In genomic region chr1:1599030-1599916, GRCh38 we compare ENCODE assay signal across 8 cellular contexts. TPM values are rescaled to one million over a fixed set of nuclear protein-coding genes. Genes with fewer than 3 reads are reported as not detected.
DNase-seq lines count a peak whose midpoint lies in the region; ATAC-seq and TF ChIP-seq lines count a peak whose summit lies in the region.

No MANE protein-coding gene starts in this region.

- no peak overlapping the region for H3K4me3 ChIP-seq in CD8-positive, alpha-beta T cell (ENCODE audit: low read depth, low read length)
- H3K4me3 ChIP-seq in IMR-90 (ENCODE audit: insufficient read depth, low read depth, low read length) (peak overlapping the region; percentile 39), heart right ventricle (peak overlapping the region in 8 of 10 donors; percentile 7 to 43 (median 25)), spleen (peak overlapping the region; percentile 21 to 80 (median 42))

- POLR2A ChIA-PET in CD8-positive, alpha-beta T cell (lab: Charles Lee): no interaction called here
- POLR2A ChIA-PET in IMR-90 (lab: Charles Lee; ENCODE audit: unreplicated experiment): no interaction called here

- peak in 3 of 7 experiments; percentile 33 to 65 (median 60) for DNase-seq in CD8-positive, alpha-beta T cell
- peak; percentile 37 for DNase-seq in IMR-90
- DNase-seq in activated effector memory CD4-positive, alpha-beta T cell treated with Interleukin-2 at 50 U/mL for 16 hours: peak; percentile 35
- DNase-seq in heart right ventricle: peak in 1 of 2 donors; percentile 30
- peak; percentile 84 for DNase-seq in spleen
- DNase-seq in HK-2 (ENCODE audit: unreplicated experiment): no peak

- CTCF ChIA-PET in CD8-positive, alpha-beta T cell (lab: Charles Lee): no interaction called here
- CTCF ChIA-PET in IMR-90 (lab: Yijun Ruan, JAX): no interaction called here

- no peaks in the 10 kb centered on the region for H3K36me3 ChIP-seq in CD8-positive, alpha-beta T cell (ENCODE audit: insufficient read depth, low read length)
- no peaks in the 10 kb centered on the region for H3K36me3 ChIP-seq in IMR-90 (ENCODE audit: control insufficient read depth, insufficient read depth, low read length)
- H3K36me3 ChIP-seq in heart right ventricle: no peaks in the 10 kb centered on the region
- H3K36me3 ChIP-seq in spleen: no peaks in the 10 kb centered on the region

- dilution Hi-C loops in IMR-90 (cut with HindIII; ENCODE audit: low sequenced_read_pairs, unreplicated experiment): no loop called here

- no peak overlapping the region for H3K14ac ChIP-seq in IMR-90 (replicated peaks; ENCODE audit: low read depth, low read length)

- 7% methylated on average over 69 of the region's 108 CpGs; no CpG with 5 or more reads in 1 of the 2 experiments for WGBS in IMR-90 (ENCODE audit: extremely low coverage in 2 of 2, insufficient read length in 1 of 2), 2 experiments
- whole genome bisulfite sequencing in heart right ventricle, 2 donors: 7 to 9% methylated on average over 93 to 106 of the region's 108 CpGs
- 15 to 57% (median 24%) methylated on average over 25 to 108 of the region's 108 CpGs for WGBS in spleen, 5 donors

- no peak overlapping the region for H3K18ac ChIP-seq in IMR-90 (ENCODE audit: low read depth, low read length)

- no peak overlapping the region for H3K27ac Mint-ChIP-seq in CD8-positive, alpha-beta T cell

- no peak for TF ChIP-seq RAD21 in IMR-90 (IDR thresholded peaks at IDR 0.05; ENCODE audit: low read length)

- H3K9me3 Mint-ChIP-seq in CD8-positive, alpha-beta T cell: no peaks in the 10 kb centered on the region

- no peak overlapping the region for H3K56ac ChIP-seq in IMR-90 (ENCODE audit: extremely low read depth, insufficient read depth, low read length)

- no TSS peak for BruUV-seq in IMR-90 (replicated peaks; lab: Mats Ljungman, UMichigan)

- no peak overlapping the region for H2BK20ac ChIP-seq in IMR-90 (ENCODE audit: low read depth, low read length)

- peak overlapping the region; percentile 28 for H2AK9ac ChIP-seq in IMR-90 (replicated peaks; ENCODE audit: low read depth, low read length, poor library complexity)

- H3K9me3 ChIP-seq in CD8-positive, alpha-beta T cell (ENCODE audit: low read length): no peaks in the 10 kb centered on the region
- no peaks in the 10 kb centered on the region for H3K9me3 ChIP-seq in IMR-90 (ENCODE audit: control insufficient read depth, insufficient read depth, low read length)
- no peaks in the 10 kb centered on the region for H3K9me3 ChIP-seq in heart right ventricle
- H3K9me3 ChIP-seq in spleen: no peaks in the 10 kb centered on the region

- peak; percentile 60 for ATAC-seq in CD8-positive, alpha-beta T cell
- ATAC-seq in IMR-90 (ENCODE audit: low read depth) (peak; percentile 75), heart right ventricle (peak in 1 of 8 donors; percentile 36), HG03139 (IDR thresholded peaks at IDR 0.05; ENCODE audit: unreplicated experiment) (no peak), HG02642 (IDR thresholded peaks at IDR 0.05; ENCODE audit: poor library complexity, unreplicated experiment) (no peak)

- no peaks in the 10 kb centered on the region for H3K79me1 ChIP-seq in IMR-90 (ENCODE audit: low read depth in 1 of 2, low read length in 2 of 2)

- no peaks in the 10 kb centered on the region for H4K20me1 ChIP-seq in IMR-90 (ENCODE audit: insufficient read depth, low read length)

- H3K4me2 ChIP-seq in IMR-90 (ENCODE audit: low read depth, low read length): peak overlapping the region; percentile 62

- in situ Hi-C loops in IMR-90 (cut with MboI; ENCODE audit: low sequenced_read_pairs): no loop called here

- H3K27ac ChIP-seq in CD8-positive, alpha-beta T cell (ENCODE audit: low read depth, low read length): no peak overlapping the region
- H3K27ac ChIP-seq in IMR-90 (ENCODE audit: insufficient read depth, low read length) (no peak overlapping the region; the same call in 1 of the 2 replicates), heart right ventricle (no peak overlapping the region), spleen (no peak overlapping the region)

- H4K5ac ChIP-seq in IMR-90 (ENCODE audit: low read depth, low read length): no peak overlapping the region

- H2BK15ac ChIP-seq in IMR-90 (ENCODE audit: low read depth, low read length): no peak overlapping the region

- H3K27me3 Mint-ChIP-seq in CD8-positive, alpha-beta T cell (ENCODE audit: low read depth): no peaks in the 10 kb centered on the region

- TF ChIP-seq CTCF in CD8-positive, alpha-beta T cell (IDR thresholded peaks at IDR 0.05): no peak
- TF ChIP-seq CTCF in IMR-90 (conservative IDR thresholded peaks at IDR 0.05; ENCODE audit: low read depth, low read length) (0 out of 2 replicates have a peak, but pooled peaks have one; percentile 9), heart right ventricle (IDR thresholded peaks at IDR 0.05) (peak in 2 of 9 donors; percentile 11 to 19), spleen (IDR thresholded peaks at IDR 0.05 in 8 of 11, conservative IDR thresholded peaks at IDR 0.05 in 3 of 11) (peak in 2 of 11 experiments; percentile 21 to 25)

- no peak overlapping the region for H3K23ac ChIP-seq in IMR-90 (ENCODE audit: low read depth, low read length)

- H3K36me3 Mint-ChIP-seq in CD8-positive, alpha-beta T cell: no peaks in the 10 kb centered on the region

- no peak overlapping the region; the same call in 1 of the 2 replicates for H2AK5ac ChIP-seq in IMR-90 (ENCODE audit: low read depth, low read length)

- peak overlapping the region; percentile 77 for H3K4me3 Mint-ChIP-seq in CD8-positive, alpha-beta T cell

- H3K4me1 Mint-ChIP-seq in CD8-positive, alpha-beta T cell (ENCODE audit: low read depth): peaks cover 9% of the 10 kb centered on the region

- no peak overlapping the region for H3K4ac ChIP-seq in IMR-90 (ENCODE audit: low read depth, low read length)

- H2BK5ac ChIP-seq in IMR-90 (ENCODE audit: low read depth, low read length, poor library complexity, severe bottlenecking): no peak overlapping the region

- no peaks in the 10 kb centered on the region for H3K27me3 ChIP-seq in CD8-positive, alpha-beta T cell (ENCODE audit: insufficient read depth, low read length)
- H3K27me3 ChIP-seq in IMR-90 (ENCODE audit: control insufficient read depth, insufficient read depth, low read length): peaks cover 24% of the 10 kb centered on the region
- H3K27me3 ChIP-seq in heart right ventricle: peaks cover 13 to 66% (median 49%) of the 10 kb centered on the region in 7 donors
- H3K27me3 ChIP-seq in spleen (replicated peaks in 1 of 7): peaks cover 0 to 51% (median 15%) of the 10 kb centered on the region in 7 donors

- TF ChIP-seq POLR2A in IMR-90 (IDR thresholded peaks at IDR 0.05; ENCODE audit: low read depth, low read length): no peak
- TF ChIP-seq POLR2A in spleen (IDR thresholded peaks at IDR 0.05): no peak

- no peak overlapping the region for H4K8ac ChIP-seq in IMR-90 (ENCODE audit: low read depth in 2 of 2, low read length in 2 of 2)

- peak overlapping the region; percentile 87 for H2AFZ ChIP-seq in IMR-90 (replicated peaks; ENCODE audit: low read length, poor library complexity)

- H3K9ac ChIP-seq in IMR-90 (ENCODE audit: low read depth, low read length): no peak overlapping the region

- no peak overlapping the region for H2BK120ac ChIP-seq in IMR-90 (ENCODE audit: low read depth, low read length)

- no peaks in the 10 kb centered on the region for H3K9me1 ChIP-seq in IMR-90 (ENCODE audit: insufficient read depth, low read length)

- peaks cover 13% of the 10 kb centered on the region for H3K4me1 ChIP-seq in CD8-positive, alpha-beta T cell (ENCODE audit: insufficient read depth, low read length)
- H3K4me1 ChIP-seq in IMR-90 (ENCODE audit: control insufficient read depth, insufficient read depth, low read length) (peaks cover 10% of the 10 kb centered on the region; the same call in 1 of the 2 replicates), heart right ventricle (peaks cover 0 to 30% (median 14%) of the 10 kb centered on the region in 9 donors), spleen (peaks cover 8 to 64% (median 43%) of the 10 kb centered on the region in 6 donors)

- H4K91ac ChIP-seq in IMR-90 (ENCODE audit: insufficient read depth, low read depth, low read length): no peak overlapping the region

- intact Hi-C loops in CD8-positive, alpha-beta T cell (cut with DNase I, micrococcal nuclease): loop anchor here (1.0 to 2.0 kb wide), 2 partner anchors 15 to 16 kb away; partner anchors contain the start of gene MIB2 (in 1 of the 2)
- intact Hi-C loops in IMR-90 (cut with micrococcal nuclease) (no loop called here), heart right ventricle (cut with DNase I) (no loop called here), spleen (cut with DNase I; ENCODE audit: low total_unique reads) (no loop called here)

RNA-seq across cellular contexts. Expression of gene FNDC10, which starts 0.7 kb away (rescaled TPM):
- total RNA-seq in CD8-positive, alpha-beta T cell: 1 to 10 TPM; 1.1 to 1.6 TPM
- total RNA-seq in IMR-90 (2012; rRNA removed): 0.28 and 0.36 TPM in 2 replicates
- 5.8 and 7.6 TPM in 2 replicates for polyA plus RNA-seq in IMR-90 (2012; rRNA removed)
- 6.7 and 13.9 TPM in 2 replicates for polyA plus RNA-seq in IMR-90 (2012; cell fraction: cytosol; rRNA removed)
- polyA plus RNA-seq in IMR-90 (2012; cell fraction: nucleus; rRNA removed; ENCODE audit: low replicate concordance): 1.9 and 5.3 TPM in 2 replicates
- total RNA-seq in heart right ventricle: 1 to 10 TPM in 8 of 10 donors, under 1 TPM in 2; 0.66 to 5.9 (median 2.3) TPM
- polyA plus RNA-seq in heart right ventricle: 1 to 10 TPM; 1.1 to 3.8 TPM
- total RNA-seq in spleen: 1 to 10 TPM; 2.2 to 8.8 (median 5.6) TPM
- 1 to 10 TPM; 2.2 to 4.4 (median 3.4) TPM for polyA plus RNA-seq in spleen

RNA-seq across cellular contexts. Expression of gene MIB2, which starts 16.0 kb away (rescaled TPM):
- 10 to 100 TPM; 57.0 to 57.3 TPM for total RNA-seq in CD8-positive, alpha-beta T cell
- total RNA-seq in IMR-90 (2012; rRNA removed) (17.2 and 18.1 TPM in 2 replicates), heart right ventricle (100 to 1,000 TPM in 1 of 10 donors, 10 to 100 TPM in 9; 53.6 to 110 (median 74.7) TPM), spleen (10 to 100 TPM; 46.2 to 76.5 (median 72.0) TPM)
- polyA plus RNA-seq in IMR-90 (2012; rRNA removed) (47.8 and 58.0 TPM in 2 replicates), heart right ventricle (100 to 1,000 TPM in 1 of 2 donors, 10 to 100 TPM in 1; 56.0 to 248 TPM), spleen (100 to 1,000 TPM in 1 of 3 donors, 10 to 100 TPM in 2; 49.6 to 165 (median 74.1) TPM)
- 32.4 and 47.2 TPM in 2 replicates for polyA plus RNA-seq in IMR-90 (2012; cell fraction: cytosol; rRNA removed)
- polyA plus RNA-seq in IMR-90 (2012; cell fraction: nucleus; rRNA removed; ENCODE audit: low replicate concordance): 393 and 1,256 TPM in 2 replicates

RNA-seq across cellular contexts. Expression of gene SSU72, which starts 24.6 kb away (rescaled TPM):
- 10 to 100 TPM; 86.8 to 87.9 TPM for total RNA-seq in CD8-positive, alpha-beta T cell
- 33.7 and 43.3 TPM in 2 replicates for total RNA-seq in IMR-90 (2012; rRNA removed)
- 88.4 and 94.0 TPM in 2 replicates for polyA plus RNA-seq in IMR-90 (2012; rRNA removed)
- polyA plus RNA-seq in IMR-90 (2012; cell fraction: cytosol; rRNA removed): 64.1 and 72.5 TPM in 2 replicates
- 50.5 and 89.0 TPM in 2 replicates for polyA plus RNA-seq in IMR-90 (2012; cell fraction: nucleus; rRNA removed; ENCODE audit: low replicate concordance)
- 100 to 1,000 TPM in 4 of 10 donors, 10 to 100 TPM in 6; 73.8 to 138 (median 77.9) TPM for total RNA-seq in heart right ventricle
- 100 to 1,000 TPM in 1 of 2 donors, 10 to 100 TPM in 1; 96.3 to 122 TPM for polyA plus RNA-seq in heart right ventricle
- total RNA-seq in spleen: 100 to 1,000 TPM in 5 of 7 donors, 10 to 100 TPM in 2; 86.7 to 168 (median 111) TPM
- 100 to 1,000 TPM in 1 of 3 donors, 10 to 100 TPM in 2; 89.2 to 121 (median 90.4) TPM for polyA plus RNA-seq in spleen

RNA-seq across cellular contexts. Expression of gene MMP23B, which starts 32.7 kb away (rescaled TPM):
- total RNA-seq in CD8-positive, alpha-beta T cell: 10 to 100 TPM; 11.9 to 12.3 TPM
- total RNA-seq in IMR-90 (2012; rRNA removed) (1.1 and 1.4 TPM in 2 replicates), heart right ventricle (10 to 100 TPM; 21.5 to 87.0 (median 63.1) TPM), spleen (1 to 10 TPM; 1.4 to 7.3 (median 5.8) TPM)
- polyA plus RNA-seq in IMR-90 (2012; rRNA removed) (5.4 and 9.1 TPM in 2 replicates), heart right ventricle (100 to 1,000 TPM in 1 of 2 donors, 10 to 100 TPM in 1; 14.2 to 113 TPM), spleen (1 to 10 TPM; 4.2 to 9.3 (median 6.3) TPM)
- polyA plus RNA-seq in IMR-90 (2012; cell fraction: cytosol; rRNA removed): 9.6 and 14.4 TPM in 2 replicates
- 23.7 and 54.5 TPM in 2 replicates for polyA plus RNA-seq in IMR-90 (2012; cell fraction: nucleus; rRNA removed; ENCODE audit: low replicate concordance)

RNA-seq across cellular contexts. Expression of gene TMEM240, which starts 58.8 kb away (rescaled TPM):
- 1 to 10 TPM; 1.0 to 1.3 TPM for total RNA-seq in CD8-positive, alpha-beta T cell
- 1.1 and 1.6 TPM in 2 replicates for total RNA-seq in IMR-90 (2012; rRNA removed)
- polyA plus RNA-seq in IMR-90 (2012; rRNA removed): 7.6 and 10.2 TPM in 2 replicates
- 13.4 and 14.3 TPM in 2 replicates for polyA plus RNA-seq in IMR-90 (2012; cell fraction: cytosol; rRNA removed)
- polyA plus RNA-seq in IMR-90 (2012; cell fraction: nucleus; rRNA removed; ENCODE audit: low replicate concordance): 13.3 and 31.6 TPM in 2 replicates
- total RNA-seq in heart right ventricle: 1 to 10 TPM; 3.2 to 6.2 (median 3.7) TPM
- 10 to 100 TPM in 1 of 2 donors, 1 to 10 TPM in 1; 3.5 to 12.1 TPM for polyA plus RNA-seq in heart right ventricle
- 1 to 10 TPM in 6 of 7 donors, not detected in 1; 2.3 to 5.3 (median 2.7) TPM for total RNA-seq in spleen
- 1 to 10 TPM in 2 of 3 donors, under 1 TPM in 1; 0.39 to 2.2 (median 1.5) TPM for polyA plus RNA-seq in spleen

Comparison
In these comparisons a context has a peak if more than half of its experiments do, and no peak if none do; other contexts are left out.
1. ATAC-seq: peak in CD8-positive, alpha-beta T cell (single experiment) and IMR-90 (single experiment); none in HG03139 (single experiment) and HG02642 (single experiment).
2. intact Hi-C loops: an anchor here in CD8-positive, alpha-beta T cell (1.0 to 2.0 kb wide); none called in IMR-90, heart right ventricle and spleen.